Comparison of ENCODE assay signal across 24 cellular contexts in genomic region chr18:26443853-26444252, GRCh38.
A peak's percentile ranks its signal among the peaks of the same experiment; 100 is the strongest.
DNase-seq lines count a peak whose midpoint lies in the region; ATAC-seq and TF ChIP-seq lines count a peak whose summit lies in the region.
"Had no signal": no experiment of that assay in that cellular context is flagged by ENCODE, and none has a peak within 500 bp of the region (broad histone marks: within the 10 kb centered on the region; RNA-seq: fewer than 3 reads in every experiment).

No MANE protein-coding gene starts in this region.

- POLR2A ChIA-PET in HEK293 (lab: Yijun Ruan, JAX) = interaction anchor here (0.5 kb wide), 1 partner anchor 104 kb away, joined by 5 read pairs; the partner anchor contains the start of gene KCTD1

- no peak overlapping the region for H3K27ac ChIP-seq in HEK293 (ENCODE audit: extremely low read depth, low read depth, low read length)
- H3K27ac ChIP-seq: 22Rv1, A549, BLaER1 had no signal

- no peaks in the 10 kb centered on the region for H3K9me3 ChIP-seq in HEK293 (ENCODE audit: control insufficient read depth, insufficient read depth, low read depth, low read length)
- H3K9me3 ChIP-seq: BLaER1 had no signal

- H3K27ac Mint-ChIP-seq in activated T-cell treated with anti-CD3 and anti-CD28 coated beads, Interleukin-2, amount 50 U/mL, for 72 hours = peak overlapping the region; percentile 20
- H3K27ac Mint-ChIP-seq in progenitor cell of endocrine pancreas = peak overlapping the region; percentile 49
- H3K27ac Mint-ChIP-seq: B cell; CD14-positive monocyte; CD4-positive, alpha-beta memory T cell; CD4-positive, CD25-positive, alpha-beta regulatory T cell; CD8-positive, alpha-beta memory T cell had no signal

- no peak overlapping the region for H3K4me3 Mint-ChIP-seq in activated T-cell treated with anti-CD3 and anti-CD28 coated beads, Interleukin-2, amount 50 U/mL, for 72 hours
- no peak overlapping the region for H3K4me3 Mint-ChIP-seq in progenitor cell of endocrine pancreas (ENCODE audit: low read depth)
- H3K4me3 Mint-ChIP-seq: B cell; CD14-positive monocyte; CD4-positive, alpha-beta memory T cell; CD4-positive, CD25-positive, alpha-beta regulatory T cell; CD8-positive, alpha-beta memory T cell had no signal

- CTCF ChIA-PET in HEK293 (lab: Yijun Ruan, JAX) = interaction anchor here (0.9 to 1.6 kb wide), 2 partner anchors 45 to 60 kb away, joined by 3 read pairs; no protein-coding TSS in a partner anchor

- no peaks in the 10 kb centered on the region for H3K36me3 Mint-ChIP-seq in activated T-cell treated with anti-CD3 and anti-CD28 coated beads, Interleukin-2, amount 50 U/mL, for 72 hours (ENCODE audit: insufficient read depth in 2 of 2)
- H3K36me3 Mint-ChIP-seq in progenitor cell of endocrine pancreas (ENCODE audit: insufficient read depth) = no peaks in the 10 kb centered on the region
- H3K36me3 Mint-ChIP-seq: CD14-positive monocyte; CD4-positive, alpha-beta memory T cell; CD4-positive, CD25-positive, alpha-beta regulatory T cell; CD8-positive, alpha-beta memory T cell had no signal

- no peaks in the 10 kb centered on the region for H3K4me1 Mint-ChIP-seq in activated T-cell treated with anti-CD3 and anti-CD28 coated beads, Interleukin-2, amount 50 U/mL, for 72 hours (ENCODE audit: low read depth)
- H3K4me1 Mint-ChIP-seq in progenitor cell of endocrine pancreas (ENCODE audit: low read depth) = peaks cover 4% of the 10 kb centered on the region
- H3K4me1 Mint-ChIP-seq: CD14-positive monocyte; CD4-positive, alpha-beta memory T cell; CD4-positive, CD25-positive, alpha-beta regulatory T cell; CD8-positive, alpha-beta memory T cell had no signal

- H3K27me3 Mint-ChIP-seq in activated T-cell treated with anti-CD3 and anti-CD28 coated beads, Interleukin-2, amount 50 U/mL, for 72 hours (ENCODE audit: low read depth) = peaks cover 21% of the 10 kb centered on the region
- peaks cover 5% of the 10 kb centered on the region for H3K27me3 Mint-ChIP-seq in progenitor cell of endocrine pancreas

- H3K4me3 ChIP-seq in HEK293 (ENCODE audit: low read depth, low read length) = no peak overlapping the region
- H3K4me3 ChIP-seq: A549, BLaER1, GM12878 had no signal

- no peak for TF ChIP-seq CTCF in HEK293 (tag by site-specific recombination; IDR thresholded peaks at IDR 0.05)
- TF ChIP-seq CTCF in progenitor cell of endocrine pancreas (IDR thresholded peaks at IDR 0.05; ENCODE audit: unreplicated experiment) = no peak

- H3K36me3 ChIP-seq in HEK293 (ENCODE audit: control insufficient read depth in 2 of 2, insufficient read depth in 1 of 2, low read length in 2 of 2) = no peaks in the 10 kb centered on the region
- H3K36me3 ChIP-seq: BLaER1 had no signal

- no peak for ATAC-seq in activated T-cell treated with anti-CD3 and anti-CD28 coated beads, Interleukin-2, amount 50 U/mL, for 72 hours (replicated peaks in 1 of 2)
- ATAC-seq: A549, GM12878 had no signal

- no peak for DNase-seq in activated T-cell treated with anti-CD3 and anti-CD28 coated beads, Interleukin-2, amount 50 U/mL, for 72 hours
- DNase-seq in activated T-cell treated with anti-CD3 and anti-CD28 coated beads, Interleukin-2, amount 50 U/mL, for 48 hours = no peak
- DNase-seq in progenitor cell of endocrine pancreas (ENCODE audit: low spot score, unreplicated experiment) (no peak), NCI-H82 (lab: John Stamatoyannopoulos, UW) (no peak)
- DNase-seq: AML-193; C1 segment of cervical spinal cord; CD4-positive, alpha-beta memory T cell; CD4-positive, CD25-positive, alpha-beta regulatory T cell; CD8-positive, alpha-beta memory T cell; COR-L47; DMS 273 treated with DMSO at 0.1 percent for 48 hours; DMS153; DMS53; DMS79; DND-41; EL; GDM1 had no signal

- no peaks in the 10 kb centered on the region for H3K9me3 Mint-ChIP-seq in activated T-cell treated with anti-CD3 and anti-CD28 coated beads, Interleukin-2, amount 50 U/mL, for 72 hours
- H3K9me3 Mint-ChIP-seq in progenitor cell of endocrine pancreas (ENCODE audit: low read depth) = peaks cover 4% of the 10 kb centered on the region

- 0 out of 2 replicates have a peak, but pooled peaks cover 2% of the 10 kb centered on the region for H3K4me1 ChIP-seq in HEK293 (ENCODE audit: control insufficient read depth, insufficient read depth, low read length)
- H3K4me1 ChIP-seq: A549, BLaER1 had no signal

TF ChIP-seq in HEK293, 187 proteins besides CTCF, POLR2A, EP300 and RAD21:
- TF ChIP-seq GLI4 (tag by site-specific recombination; IDR thresholded peaks at IDR 0.05) (no peak), TRIM28 (IDR thresholded peaks at IDR 0.05; ENCODE audit: borderline replicate concordance, low read length) (0 out of 2 replicates have a peak, but pooled peaks have one; percentile 45), SETDB1 (IDR thresholded peaks at IDR 0.05; ENCODE audit: insufficient read length, low read length) (peak; percentile 61), ZNF221 (tag by site-specific recombination; IDR thresholded peaks at IDR 0.05; ENCODE audit: borderline replicate concordance) (no peak), ZNF423 (tag by site-specific recombination; IDR thresholded peaks at IDR 0.05) (no peak), PRDM10 (tag by site-specific recombination; IDR thresholded peaks at IDR 0.05) (no peak)
- TF ChIP-seq, protein P1, sequence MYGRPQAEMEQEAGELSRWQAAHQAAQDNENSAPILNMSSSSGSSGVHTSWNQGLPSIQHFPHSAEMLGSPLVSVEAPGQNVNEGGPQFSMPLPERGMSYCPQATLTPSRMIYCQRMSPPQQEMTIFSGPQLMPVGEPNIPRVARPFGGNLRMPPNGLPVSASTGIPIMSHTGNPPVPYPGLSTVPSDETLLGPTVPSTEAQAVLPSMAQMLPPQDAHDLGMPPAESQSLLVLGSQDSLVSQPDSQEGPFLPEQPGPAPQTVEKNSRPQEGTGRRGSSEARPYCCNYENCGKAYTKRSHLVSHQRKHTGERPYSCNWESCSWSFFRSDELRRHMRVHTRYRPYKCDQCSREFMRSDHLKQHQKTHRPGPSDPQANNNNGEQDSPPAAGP (tag by site-specific recombination; IDR thresholded peaks at IDR 0.05) = no peak
